In the genomic region with DNA sequence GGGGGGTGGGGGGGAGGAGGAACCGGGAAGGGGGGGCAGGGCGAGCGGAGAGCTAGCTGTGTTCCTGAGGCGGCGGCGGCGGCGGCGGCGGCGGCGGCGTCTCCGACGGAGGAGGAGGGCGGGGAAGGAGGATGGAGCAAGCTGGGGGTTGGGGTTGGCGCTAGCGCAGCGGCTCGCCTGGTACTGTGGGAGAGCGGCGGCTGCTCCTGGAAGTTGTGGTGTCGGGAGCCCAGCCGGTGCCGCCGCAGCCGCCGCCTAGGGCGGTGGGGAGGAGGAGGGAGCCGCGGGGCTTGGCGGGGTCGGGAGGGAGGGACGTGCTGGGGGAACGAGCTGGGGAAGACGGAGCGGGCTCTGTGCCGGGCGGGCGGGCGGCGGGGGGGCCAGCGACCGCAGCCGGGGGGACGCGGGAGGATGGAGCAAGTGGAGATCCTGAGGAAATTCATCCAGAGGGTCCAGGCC, we compare ENCODE assay signal across 8 cellular contexts. TPM values are rescaled to one million over a fixed set of nuclear protein-coding genes. Genes with fewer than 3 reads are reported as not detected.
DNase-seq lines count a peak whose midpoint lies in the region; ATAC-seq and TF ChIP-seq lines count a peak whose summit lies in the region.

A gene (plus strand): TSS at position 160 of the 459 bp plus-strand sequence. CDS start 252 bp downstream, at position 412.

- H3K9me3 ChIP-seq in HAP-1 (peaks cover 4% of the 10 kb centered on the region; the same call in 1 of the 2 replicates), body of pancreas (no peaks in the 10 kb centered on the region), iPS-18c (ENCODE audit: control insufficient read depth, insufficient read depth, low read length) (peaks cover 3% of the 10 kb centered on the region), skeletal muscle tissue (ENCODE audit: control insufficient read depth in 3 of 3, low read length in 3 of 3) (no peaks in the 10 kb centered on the region)

- H3K4me3 ChIP-seq in GM12864 (ENCODE audit: low read depth, low read length) = peak within 1 kb of the TSS; percentile 71
- H3K4me3 ChIP-seq in HAP-1 = peak within 1 kb of the TSS; percentile 76
- peak within 1 kb of the TSS; percentile 92 to 96 for H3K4me3 ChIP-seq in body of pancreas
- peak within 1 kb of the TSS; percentile 98 for H3K4me3 ChIP-seq in iPS-18c (ENCODE audit: insufficient read depth, low read depth, low read length)
- H3K4me3 ChIP-seq in skeletal muscle tissue (ENCODE audit: low read length in 3 of 3) = peak within 1 kb of the TSS; percentile 93 to 97 (median 94)

- no peaks in the 10 kb centered on the region for H3K4me1 ChIP-seq in HAP-1
- H3K4me1 ChIP-seq in body of pancreas = peaks cover 19% of the 10 kb centered on the region
- peaks cover 0 to 9% (median 8%) of the 10 kb centered on the region in 3 donors for H3K4me1 ChIP-seq in skeletal muscle tissue (ENCODE audit: control insufficient read depth in 3 of 3, insufficient read depth in 3 of 3, low read length in 3 of 3)

- no peak for ATAC-seq in body of pancreas

- TF ChIP-seq CTCF in GM12864 (IDR thresholded peaks at IDR 0.05; ENCODE audit: low read depth, low read length, missing control alignments) = no peak
- no peak for TF ChIP-seq CTCF in body of pancreas (IDR thresholded peaks at IDR 0.05)

- in situ Hi-C loops in HAP-1 (cut with MboI; ENCODE audit: low sequenced_read_pairs) = no loop called here

- H3K27me3 ChIP-seq in HAP-1 (ENCODE audit: low read depth) = no peaks in the 10 kb centered on the region
- H3K27me3 ChIP-seq in body of pancreas = no peaks in the 10 kb centered on the region
- no peaks in the 10 kb centered on the region for H3K27me3 ChIP-seq in skeletal muscle tissue (ENCODE audit: control insufficient read depth in 3 of 3, insufficient read depth in 3 of 3, low read length in 3 of 3)

- no peak for TF ChIP-seq POLR2A in body of pancreas (IDR thresholded peaks at IDR 0.05)

- no peak for DNase-seq in GM12864 (ENCODE audit: low read depth)
- no peak for DNase-seq in HAP-1 (ENCODE audit: low spot score in 2 of 2)
- peak; percentile 92 for DNase-seq in NCI-H1092 treated with DMSO at 0.1 percent for 48 hours (lab: John Stamatoyannopoulos, UW)
- DNase-seq in body of pancreas = no peak
- no peak for DNase-seq in stimulated activated naive CD4-positive, alpha-beta T cell treated with Interleukin-2 at 50 U/mL for 16 hours (lab: John Stamatoyannopoulos, UW)
- no peak for DNase-seq in Ammon's horn (ENCODE audit: low spot score)

- H3K27ac ChIP-seq in body of pancreas (peak within 1 kb of the TSS; percentile 90 to 95 (median 94)), skeletal muscle tissue (ENCODE audit: low read depth, low read length) (peak within 1 kb of the TSS; percentile 96)

- H3K36me3 ChIP-seq in HAP-1 (replicated peaks) (no peaks in the 10 kb centered on the region; the same call in 1 of the 2 replicates), body of pancreas (replicated peaks in 1 of 2; ENCODE audit: insufficient read depth in 1 of 2, low read depth in 2 of 2) (no peaks in the 10 kb centered on the region), skeletal muscle tissue (ENCODE audit: control insufficient read depth in 3 of 3, insufficient read depth in 3 of 3, low read length in 3 of 3) (no peaks in the 10 kb centered on the region)

- H3K9ac ChIP-seq in skeletal muscle tissue (ENCODE audit: low read depth in 1 of 3, low read length in 3 of 3) = peak within 1 kb of the TSS; percentile 93 to 99 (median 98)

- intact Hi-C loops in body of pancreas (cut with DNase I) = no loop called here

- 0% methylated on average over 26 of the region's 47 CpGs; no CpG with 5 or more reads in 1 of the 2 donors for WGBS in body of pancreas, 2 donors

RNA-seq across cellular contexts. Expression of the gene that starts here (rescaled TPM):
- total RNA-seq in body of pancreas = 10 to 100 TPM; 39.7 to 57.4 TPM
- 93.9 TPM for total RNA-seq in skeletal muscle tissue
